ENCODE assay signal across 9 cellular contexts in the genomic region with DNA sequence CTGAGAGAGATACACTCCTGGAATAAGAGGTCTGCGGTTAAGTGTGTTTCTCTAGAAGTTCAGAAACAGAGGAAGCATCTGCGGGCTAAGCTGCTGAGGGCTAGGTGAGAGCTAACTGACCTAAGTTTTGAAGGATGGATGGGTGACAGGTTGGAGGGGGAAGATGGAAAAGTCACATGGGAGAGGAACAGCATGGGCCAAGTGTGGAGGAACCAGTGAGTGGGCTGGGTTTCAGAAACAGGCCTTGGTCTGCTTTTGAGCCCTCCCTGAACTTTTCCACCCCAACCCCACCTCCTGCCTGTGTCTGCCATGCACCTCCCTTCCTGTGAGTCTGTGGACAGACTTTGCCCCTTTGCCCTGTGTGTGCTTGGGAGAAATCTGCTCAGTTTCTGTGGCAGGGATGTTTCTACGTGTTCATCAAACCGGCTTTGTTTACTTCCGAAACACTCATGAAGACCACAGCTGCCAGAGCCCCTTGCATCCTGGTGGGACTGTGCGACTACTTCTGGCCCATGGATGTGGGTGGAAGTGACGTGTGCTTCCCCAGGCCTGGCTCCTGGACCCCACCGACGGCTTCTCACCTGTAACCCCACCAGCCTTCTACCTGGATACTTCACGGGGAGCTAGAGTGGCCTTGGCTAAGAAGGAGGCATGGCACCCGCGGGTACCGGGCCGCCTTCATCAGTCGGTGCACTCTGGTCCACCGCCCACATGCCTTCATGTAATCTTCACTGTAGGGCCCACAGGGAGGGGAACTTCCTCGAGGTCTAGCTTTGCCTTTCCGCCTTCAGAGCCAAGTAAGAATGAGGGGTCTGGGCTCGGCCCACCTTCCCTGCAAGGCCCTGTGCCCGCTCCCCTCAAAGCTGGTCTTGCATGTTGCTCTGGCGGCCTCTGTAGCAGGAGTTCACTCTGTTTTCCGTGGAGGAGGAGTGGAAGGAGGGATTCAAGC. TPM values are rescaled to one million over a fixed set of nuclear protein-coding genes. Genes with fewer than 3 reads are reported as not detected.
DNase-seq lines count a peak whose midpoint lies in the region; ATAC-seq and TF ChIP-seq lines count a peak whose summit lies in the region.
"Had no signal": no experiment of that assay in that cellular context is flagged by ENCODE, and none has a peak within 500 bp of the region (broad histone marks: within the 10 kb centered on the region; RNA-seq: fewer than 3 reads in every experiment).

No MANE protein-coding gene starts in this region.

- no peaks in the 10 kb centered on the region for H3K27me3 ChIP-seq in transverse colon

- H3K9me3 ChIP-seq in transverse colon: no peaks in the 10 kb centered on the region

- H3K36me3 Mint-ChIP-seq in activated naive CD4-positive, alpha-beta T cell treated with anti-CD3 and anti-CD28 coated beads for 36 hours (ENCODE audit: low read depth): peaks cover 2% of the 10 kb centered on the region
- H3K36me3 Mint-ChIP-seq in activated naive CD4-positive, alpha-beta T cell treated with anti-CD3 and anti-CD28 coated beads, Interleukin-2, amount 50 U/mL, for 72 hours: peaks cover 4 to 18% of the 10 kb centered on the region in 2 donors

- CTCF ChIA-PET in activated naive CD4-positive, alpha-beta T cell treated with anti-CD3 and anti-CD28 coated beads for 36 hours (lab: Charles Lee): interaction anchor here (0.6 to 11.4 kb wide), 12 partner anchors 17 to 175 kb away, joined by 3 to 125 read pairs (median 4); no protein-coding TSS in a partner anchor

- intact Hi-C loops in activated naive CD4-positive, alpha-beta T cell treated with anti-CD3 and anti-CD28 coated beads for 36 hours (cut with micrococcal nuclease): loop anchor here (5.0 to 10.0 kb wide), 2 partner anchors 229 to 746 kb away; a partner anchor contains a TSS
- intact Hi-C loops in transverse colon (cut with DNase I; ENCODE audit: low total_unique reads): loop anchor here (5.0 kb wide), 1 partner anchor 106 kb away; no protein-coding TSS in a partner anchor

- peak overlapping the region in 1 of 4 donors; percentile 65 for H3K4me3 ChIP-seq in transverse colon

- in situ Hi-C loops in transverse colon (cut with MboI; ENCODE audit: low pct_ligation_motif_present in 1 of 4, low pct_unique_long_range_greater_than_20kb in 1 of 4, low sequenced_read_pairs in 3 of 4): no loop called here

- TF ChIP-seq CTCF in transverse colon (IDR thresholded peaks at IDR 0.05): no peak

- 78 to 100% methylated on average over 2 to 22 of the region's 22 CpGs for WGBS in transverse colon (ENCODE audit: low coverage in 1 of 2), 2 donors

- TF ChIP-seq EP300 in transverse colon (IDR thresholded peaks at IDR 0.05; ENCODE audit: low read depth): no peak

- H3K36me3 ChIP-seq in transverse colon: no peaks in the 10 kb centered on the region

- H3K4me1 ChIP-seq in transverse colon: peaks cover 18 to 41% (median 35%) of the 10 kb centered on the region in 4 donors

- peak overlapping the region; percentile 65 for H3K4me3 Mint-ChIP-seq in activated naive CD4-positive, alpha-beta T cell treated with anti-CD3 and anti-CD28 coated beads for 36 hours

- H3K27ac Mint-ChIP-seq in activated naive CD4-positive, alpha-beta T cell treated with anti-CD3 and anti-CD28 coated beads for 36 hours: peak overlapping the region; percentile 16
- peak overlapping the region in 1 of 2 donors; percentile 56 for H3K27ac Mint-ChIP-seq in activated naive CD4-positive, alpha-beta T cell treated with anti-CD3 and anti-CD28 coated beads, Interleukin-2, amount 50 U/mL, for 72 hours

- peaks cover 66% of the 10 kb centered on the region for H3K4me1 Mint-ChIP-seq in activated naive CD4-positive, alpha-beta T cell treated with anti-CD3 and anti-CD28 coated beads for 36 hours (ENCODE audit: low read depth)

- TF ChIP-seq POLR2A in transverse colon (IDR thresholded peaks at IDR 0.05): no peak

- peak; percentile 42 for DNase-seq in activated naive CD4-positive, alpha-beta T cell treated with anti-CD3 and anti-CD28 coated beads for 36 hours
- no peak for DNase-seq in activated naive CD4-positive, alpha-beta T cell treated with anti-CD3 and anti-CD28 coated beads, Interleukin-2, amount 50 U/mL, for 72 hours (ENCODE audit: low spot score in 2 of 2)
- DNase-seq in activated T-cell treated with anti-CD3 and anti-CD28 coated beads, Interleukin-2, amount 50 U/mL, for 48 hours: peak; percentile 49 to 59
- DNase-seq in left lobe of liver (ENCODE audit: low spot score) (peak; percentile 89), transverse colon (peak; percentile 47), LoVo (ENCODE audit: low spot score) (no peak), NCI-H1694 treated with DMSO at 0.1 percent for 48 hours (lab: John Stamatoyannopoulos, UW) (no peak)
- DNase-seq: NCI-H2227 treated with DMSO at 0.1 percent for 48 hours had no signal

- no peaks in the 10 kb centered on the region for H3K9me3 Mint-ChIP-seq in activated naive CD4-positive, alpha-beta T cell treated with anti-CD3 and anti-CD28 coated beads for 36 hours
- peaks cover 0 to 7% of the 10 kb centered on the region in 2 donors for H3K9me3 Mint-ChIP-seq in activated naive CD4-positive, alpha-beta T cell treated with anti-CD3 and anti-CD28 coated beads, Interleukin-2, amount 50 U/mL, for 72 hours

- H3K27me3 Mint-ChIP-seq in activated naive CD4-positive, alpha-beta T cell treated with anti-CD3 and anti-CD28 coated beads for 36 hours (ENCODE audit: low read depth): no peaks in the 10 kb centered on the region

- peak overlapping the region; percentile 82 to 95 (median 91) for H3K27ac ChIP-seq in transverse colon

- no peak for ATAC-seq in activated naive CD4-positive, alpha-beta T cell treated with anti-CD3 and anti-CD28 coated beads, Interleukin-2, amount 50 U/mL, for 72 hours
- ATAC-seq in left lobe of liver (peak; percentile 54), GM21367 (IDR thresholded peaks at IDR 0.05; ENCODE audit: unreplicated experiment) (no peak)

RNA-seq across cellular contexts. Expression of a gene that starts 1.4 kb away (rescaled TPM):
- 10 to 100 TPM; 71.4 to 73.8 TPM for total RNA-seq in activated naive CD4-positive, alpha-beta T cell treated with anti-CD3 and anti-CD28 coated beads for 36 hours
- 10 to 100 TPM; 46.0 to 96.5 TPM for total RNA-seq in activated naive CD4-positive, alpha-beta T cell treated with anti-CD3 and anti-CD28 coated beads, Interleukin-2, amount 50 U/mL, for 72 hours
- total RNA-seq in left lobe of liver (27.5 TPM), transverse colon (100 to 1,000 TPM in 3 of 4 donors, 10 to 100 TPM in 1; 88.9 to 221 (median 129) TPM)

Comparison
In these comparisons a context has a peak if more than half of its experiments do, and no peak if none do; other contexts are left out.
1. DNase-seq: peak in activated naive CD4-positive, alpha-beta T cell treated with anti-CD3 and anti-CD28 coated beads for 36 hours (single experiment), activated T-cell treated with anti-CD3 and anti-CD28 coated beads, Interleukin-2, amount 50 U/mL, for 48 hours (2 of 2), left lobe of liver (single experiment) and transverse colon (single experiment); none in activated naive CD4-positive, alpha-beta T cell treated with anti-CD3 and anti-CD28 coated beads, Interleukin-2, amount 50 U/mL, for 72 hours (0 of 2), LoVo (single experiment) and NCI-H1694 treated with DMSO at 0.1 percent for 48 hours (single experiment).